ENCODE assay signal across 10 cellular contexts in genomic region chr11:126332221-126332711, GRCh38. TPM values are rescaled to one million over a fixed set of nuclear protein-coding genes. Genes with fewer than 3 reads are reported as not detected.
DNase-seq lines count a peak whose midpoint lies in the region; ATAC-seq and TF ChIP-seq lines count a peak whose summit lies in the region.
"Had no signal": no experiment of that assay in that cellular context is flagged by ENCODE, and none has a peak within 500 bp of the region (broad histone marks: within the 10 kb centered on the region; RNA-seq: fewer than 3 reads in every experiment).

No MANE protein-coding gene starts in this region.

- H3K27me3 ChIP-seq in BJ (ENCODE audit: control insufficient read depth, insufficient read depth, low read length), result no peaks in the 10 kb centered on the region

- TF ChIP-seq CTCF in BJ (IDR thresholded peaks at IDR 0.05; ENCODE audit: insufficient read depth, low read depth, low read length) (no peak), neural crest cell (conservative IDR thresholded peaks at IDR 0.05) (no peak)

- no peak overlapping the region for H3K4me3 ChIP-seq in BJ (ENCODE audit: low read depth, low read length)
- H3K4me3 ChIP-seq: GM12878 had no signal

- peak overlapping the region; percentile 67 for H3K27ac Mint-ChIP-seq in neural crest cell (ENCODE audit: unreplicated experiment)

- no peak overlapping the region for H3K4me3 Mint-ChIP-seq in neural crest cell

- CTCF ChIA-PET in BJ (lab: Yijun Ruan, JAX), result interaction anchor here (2.1 kb wide), 1 partner anchor 22 kb away, joined by 6 read pairs; no protein-coding TSS in a partner anchor

- no peak for ATAC-seq in GM21576 (IDR thresholded peaks at IDR 0.05; ENCODE audit: unreplicated experiment)
- no peak for ATAC-seq in GM18520 (IDR thresholded peaks at IDR 0.05; ENCODE audit: unreplicated experiment)
- ATAC-seq: GM12878 had no signal

- peak; percentile 69 for DNase-seq in BJ (ENCODE audit: low read depth)
- DNase-seq in M059J (ENCODE audit: low read depth), result peak; percentile 93
- DNase-seq in epidermal melanocyte (ENCODE audit: insufficient read length, low spot score), result peak; percentile 65
- no peak for DNase-seq in neural crest cell (ENCODE audit: low read depth, low spot score)
- DNase-seq in SIG-M5 (lab: John Stamatoyannopoulos, UW), result no peak
- no peak for DNase-seq in NOMO-1 (lab: John Stamatoyannopoulos, UW; ENCODE audit: unreplicated experiment in 2 of 2)
- DNase-seq: NCI-H82 had no signal

- POLR2A ChIA-PET in BJ (lab: Charles Lee), result interaction anchor here (0.6 to 0.9 kb wide), 2 partner anchors 10 to 51 kb away, joined by 3 read pairs; no protein-coding TSS in a partner anchor

- H3K9me3 Mint-ChIP-seq in neural crest cell, result no peaks in the 10 kb centered on the region

- peaks cover 36% of the 10 kb centered on the region for H3K4me1 Mint-ChIP-seq in neural crest cell

- no peaks in the 10 kb centered on the region for H3K36me3 Mint-ChIP-seq in neural crest cell (ENCODE audit: low read depth)

- no peaks in the 10 kb centered on the region for H3K27me3 Mint-ChIP-seq in neural crest cell (ENCODE audit: low read depth)

- H3K36me3 ChIP-seq in BJ (ENCODE audit: control insufficient read depth, insufficient read depth, low read length), result no peaks in the 10 kb centered on the region

RNA-seq across cellular contexts. Expression of gene ST3GAL4, which starts 23.2 kb away (rescaled TPM):
- polyA plus RNA-seq in BJ (2011; rRNA removed), result 19.4 and 31.8 TPM in 2 replicates
- 16.3 and 23.2 TPM in 2 replicates for polyA minus RNA-seq in BJ (2011; rRNA and poly(A)+ RNA removed)
- 49.2 and 50.6 TPM in 2 replicates for total RNA-seq in M059J (2014; rRNA removed; shearing (Covaris generic))
- total RNA-seq in neural crest cell, result 22.4 and 23.1 TPM in 2 replicates

RNA-seq across cellular contexts. Expression of gene DCPS, which starts 28.4 kb away (rescaled TPM):
- polyA plus RNA-seq in BJ (2011; rRNA removed), result 14.9 and 23.5 TPM in 2 replicates
- 7.6 and 12.7 TPM in 2 replicates for polyA minus RNA-seq in BJ (2011; rRNA and poly(A)+ RNA removed)
- total RNA-seq in M059J (2014; rRNA removed; shearing (Covaris generic)), result 20.0 and 27.8 TPM in 2 replicates
- total RNA-seq in neural crest cell, result 22.9 and 23.3 TPM in 2 replicates

RNA-seq across cellular contexts. Expression of gene TIRAP, which starts 49.4 kb away (rescaled TPM):
- 5.8 and 7.2 TPM in 2 replicates for polyA plus RNA-seq in BJ (2011; rRNA removed)
- 10.2 and 12.0 TPM in 2 replicates for polyA minus RNA-seq in BJ (2011; rRNA and poly(A)+ RNA removed)
- 2.2 and 8.1 TPM in 2 replicates for total RNA-seq in M059J (2014; rRNA removed; shearing (Covaris generic))
- 9.7 and 10.6 TPM in 2 replicates for total RNA-seq in neural crest cell

Comparison
In these comparisons a context has a peak if more than half of its experiments do, and no peak if none do; other contexts are left out.
1. DNase-seq: peak in BJ (single experiment), M059J (single experiment) and epidermal melanocyte (single experiment); none in neural crest cell (single experiment), SIG-M5 (single experiment) and NOMO-1 (0 of 2).